15 cellular contexts compared by ENCODE assay signal in genomic region chr2:28678175-28678855, GRCh38.
DNase-seq lines count a peak whose midpoint lies in the region; ATAC-seq and TF ChIP-seq lines count a peak whose summit lies in the region.
"Had no signal": no experiment of that assay in that cellular context is flagged by ENCODE, and none has a peak within 500 bp of the region (broad histone marks: within the 10 kb centered on the region; RNA-seq: fewer than 3 reads in every experiment).

No MANE protein-coding gene starts in this region.

- TF ChIP-seq EP300 in gastroesophageal sphincter (IDR thresholded peaks at IDR 0.05) = no peak

- peak overlapping the region in 3 of 4 donors; percentile 79 to 84 (median 84) for H3K27ac ChIP-seq in gastroesophageal sphincter
- peak overlapping the region; percentile 16 for H3K27ac ChIP-seq in parathyroid adenoma
- H3K27ac ChIP-seq in osteoblast (ENCODE audit: low read depth, low read length) = no peak overlapping the region
- H3K27ac ChIP-seq: Peyer's patch had no signal

- ATAC-seq in gastroesophageal sphincter (no peak), GM21619 (IDR thresholded peaks at IDR 0.05; ENCODE audit: unreplicated experiment) (no peak)

- H3K9me3 ChIP-seq in gastroesophageal sphincter (peaks cover 0 to 2% (median 0%) of the 10 kb centered on the region in 3 donors), parathyroid adenoma (ENCODE audit: control insufficient read depth, low read length) (no peaks in the 10 kb centered on the region), osteoblast (ENCODE audit: low read depth, low read length) (no peaks in the 10 kb centered on the region)
- H3K9me3 ChIP-seq: Peyer's patch had no signal

- no peak for TF ChIP-seq POLR2A in gastroesophageal sphincter (IDR thresholded peaks at IDR 0.05)

- peaks cover 4 to 88% (median 29%) of the 10 kb centered on the region in 3 donors for H3K4me1 ChIP-seq in gastroesophageal sphincter
- peaks cover 33% of the 10 kb centered on the region for H3K4me1 ChIP-seq in parathyroid adenoma
- H3K4me1 ChIP-seq in osteoblast (ENCODE audit: insufficient read depth, low read length) = peaks cover 26% of the 10 kb centered on the region

- TF ChIP-seq CTCF in gastroesophageal sphincter (IDR thresholded peaks at IDR 0.05) = no peak
- no peak for TF ChIP-seq CTCF in parathyroid adenoma (IDR thresholded peaks at IDR 0.05)
- no peak for TF ChIP-seq CTCF in osteoblast (IDR thresholded peaks at IDR 0.05; ENCODE audit: extremely low read depth, low read depth, low read length)

- H3K27me3 ChIP-seq in gastroesophageal sphincter = no peaks in the 10 kb centered on the region
- H3K27me3 ChIP-seq in parathyroid adenoma (ENCODE audit: control insufficient read depth, insufficient read depth, low read length) = no peaks in the 10 kb centered on the region
- no peaks in the 10 kb centered on the region for H3K27me3 ChIP-seq in osteoblast (ENCODE audit: insufficient read depth, low read length)
- H3K27me3 ChIP-seq: esophagus squamous epithelium, Peyer's patch, spleen had no signal

- H2AFZ ChIP-seq in parathyroid adenoma (no peak overlapping the region), osteoblast (ENCODE audit: low read length) (no peak overlapping the region)

- H3K9ac ChIP-seq in parathyroid adenoma = no peak overlapping the region

- DNase-seq in COLO829 (ENCODE audit: low spot score) (peak; percentile 92), NCI-H69 (lab: John Stamatoyannopoulos, UW) (peak; percentile 6), osteoblast (ENCODE audit: insufficient read length, low spot score, missing footprints) (no peak)
- DNase-seq in stimulated activated CD4-positive, alpha-beta T cell treated with anti-CD3 and anti-CD28 coated beads, Interleukin-2, amount 100 ng/mL, for 24 hours = no peak
- DNase-seq: activated effector memory CD4-positive, alpha-beta T cell treated with anti-CD3 and anti-CD28 coated beads, Interleukin-2, amount 50 U/mL, for 16 hours; amniotic stem cell; central memory CD4-positive, alpha-beta T cell; COR-L47; esophagus squamous epithelium; NCI-H1417 treated with DMSO at 0.1 percent for 48 hours; Peyer's patch; spleen had no signal

- H3K4me2 ChIP-seq in parathyroid adenoma (ENCODE audit: low read length) = no peak overlapping the region
- no peak overlapping the region for H3K4me2 ChIP-seq in osteoblast (ENCODE audit: insufficient read depth, low read length)

- WGBS in gastroesophageal sphincter (ENCODE audit: low coverage in 1 of 2), 2 donors = 72 to 100% methylated on average over 1 to 7 of the region's 11 CpGs

- H3K79me2 ChIP-seq in parathyroid adenoma (no peaks in the 10 kb centered on the region), osteoblast (ENCODE audit: insufficient read depth, low read length) (no peaks in the 10 kb centered on the region)

- H4K20me1 ChIP-seq in osteoblast (ENCODE audit: insufficient read depth, low read length) = no peaks in the 10 kb centered on the region

- H3K36me3 ChIP-seq in gastroesophageal sphincter (no peaks in the 10 kb centered on the region), parathyroid adenoma (ENCODE audit: control insufficient read depth, insufficient read depth, low read length) (no peaks in the 10 kb centered on the region), osteoblast (ENCODE audit: insufficient read depth, low read length) (no peaks in the 10 kb centered on the region)
- H3K36me3 ChIP-seq: esophagus squamous epithelium, Peyer's patch, spleen had no signal

- no peak overlapping the region for H3K4me3 ChIP-seq in gastroesophageal sphincter
- H3K4me3 ChIP-seq in parathyroid adenoma (ENCODE audit: low read depth, low read length) = no peak overlapping the region
- no peak overlapping the region for H3K4me3 ChIP-seq in osteoblast (ENCODE audit: insufficient read depth, low read length)
- H3K4me3 ChIP-seq: esophagus squamous epithelium, Peyer's patch, spleen had no signal

Comparison
In these comparisons a context has a peak if more than half of its experiments do, and no peak if none do; other contexts are left out.
1. DNase-seq: peak in COLO829 (single experiment) and NCI-H69 (single experiment); none in osteoblast (single experiment) and stimulated activated CD4-positive, alpha-beta T cell treated with anti-CD3 and anti-CD28 coated beads, Interleukin-2, amount 100 ng/mL, for 24 hours (0 of 2).